Comparison of ENCODE assay signal across 30 cellular contexts in the genomic region with DNA sequence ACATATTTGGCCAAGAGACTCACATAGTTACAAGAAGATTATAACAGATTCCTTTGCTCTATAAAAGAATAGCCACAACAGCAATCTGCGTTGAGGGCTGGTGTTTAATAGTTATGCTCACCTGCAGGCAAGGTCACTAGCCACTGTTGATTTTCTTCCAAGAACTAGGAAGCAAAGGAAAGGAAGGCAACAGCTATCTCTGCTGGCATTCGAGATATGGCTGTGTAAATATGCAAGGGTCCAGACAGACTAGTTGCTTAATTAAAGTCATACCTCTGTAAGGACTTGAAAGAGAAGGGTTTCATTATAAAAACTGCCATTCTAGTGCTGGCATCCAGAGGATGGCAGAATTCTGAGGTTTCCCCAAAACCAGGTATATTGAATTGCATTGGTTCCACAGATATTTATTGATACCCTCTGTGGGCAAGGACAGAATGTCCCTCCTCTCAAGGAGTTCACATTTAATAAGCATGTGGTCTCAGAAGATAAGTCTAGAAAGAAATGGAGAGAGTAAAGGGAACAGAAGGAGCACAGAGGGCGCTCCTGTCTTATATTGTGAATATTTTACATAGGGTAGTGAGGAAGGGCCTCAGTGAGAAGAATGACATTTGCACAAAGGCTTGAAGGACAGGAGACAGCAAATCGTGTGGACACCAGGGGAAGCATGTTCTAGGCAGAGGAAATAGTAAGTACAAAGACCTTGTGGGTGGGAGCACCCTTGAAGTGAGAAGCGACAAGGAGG. TPM values are rescaled to one million over a fixed set of nuclear protein-coding genes. Genes with fewer than 3 reads are reported as not detected.
"Had no signal": no experiment of that assay in that cellular context is flagged by ENCODE, and none has a peak within 500 bp of the region (broad histone marks: within the 10 kb centered on the region; RNA-seq: fewer than 3 reads in every experiment).

No MANE protein-coding gene starts in this region.

- ATAC-seq: foreskin keratinocyte; heart left ventricle; left colon; stimulated activated memory B cell treated with anti-CD40 and anti-IgM and Interleukin-4, amounts not matched to agents 10 μg/mL and 1 μg/mL and 100 μg/mL, for 72 hours had no signal

- H3K4me3 ChIP-seq: ovary, prostate gland, thyroid gland, vagina had no signal

- H3K36me3 ChIP-seq: esophagus muscularis mucosa, heart left ventricle, ovary, prostate gland, sigmoid colon, thyroid gland, upper lobe of left lung, vagina had no signal

- H3K27ac ChIP-seq: esophagus muscularis mucosa, foreskin keratinocyte, heart left ventricle, ovary, prostate gland, sigmoid colon, thyroid gland, upper lobe of left lung, vagina had no signal

- H3K27me3 ChIP-seq: ovary, thyroid gland, upper lobe of left lung, vagina had no signal

- H3K9me3 ChIP-seq: esophagus muscularis mucosa, heart left ventricle, ovary, prostate gland, sigmoid colon, thyroid gland, upper lobe of left lung, vagina had no signal

- DNase-seq: activated CD4-positive, alpha-beta memory T cell treated with anti-CD3 and anti-CD28 coated beads, Interleukin-2, amount 10 ng/mL, durations not matched to agents 7 days and 5 days; activated CD4-positive, alpha-beta T cell treated with anti-CD3 and anti-CD28 coated beads, Interleukin-2, amount 10 ng/mL, durations not matched to agents 24 days and 14 days; activated CD4-positive, CD25-positive, alpha-beta regulatory T cell treated with anti-CD3 and anti-CD28 coated beads, Interleukin-2, amount 50 U/mL, for 72 hours; activated gamma-delta T cell treated with Interleukin-2 at 50 U/mL for 16 hours; activated naive CD4-positive, alpha-beta T cell treated with anti-CD3 and anti-CD28 coated beads, Interleukin-2, amount 50 U/mL, for 16 hours; activated T-cell treated with anti-CD3 and anti-CD28 coated beads, Interleukin-2, amount 50 U/mL, for 4 hours; amniotic stem cell; caudate nucleus; cortex of kidney; foreskin keratinocyte; heart left ventricle; hypothalamus; immature natural killer cell; kidney; left colon; mammary epithelial cell; naive B cell; ovary; retina; sigmoid colon; small intestine; stimulated activated CD4-positive, alpha-beta T cell treated with anti-CD3 and anti-CD28 coated beads, Interleukin-4, amount 100 ng/mL, for 4 hours; stimulated activated CD8-positive, alpha-beta memory T cell treated with anti-CD3 and anti-CD28 coated beads, Interleukin-4, amount 100 ng/mL, for 48 hours; stimulated activated naive CD8-positive, alpha-beta T cell treated with anti-CD3 and anti-CD28 coated beads, Interleukin-15, amount 100 ng/mL, for 72 hours; thyroid gland; upper lobe of left lung had no signal

RNA-seq across cellular contexts. Expression of a gene that starts 23.6 kb away (rescaled TPM):
- total RNA-seq: activated CD4-positive, alpha-beta memory T cell treated with anti-CD3 and anti-CD28 coated beads, Interleukin-2, amount 10 ng/mL, durations not matched to agents 7 days and 5 days had no signal
- polyA plus RNA-seq: immature natural killer cell had no signal
